21 cellular contexts compared by ENCODE assay signal in genomic region chrX:153704021-153704526, GRCh38. TPM values are rescaled to one million over a fixed set of nuclear protein-coding genes. Genes with fewer than 3 reads are reported as not detected.
DNase-seq lines count a peak whose midpoint lies in the region; ATAC-seq and TF ChIP-seq lines count a peak whose summit lies in the region.
"Had no signal": no experiment of that assay in that cellular context is flagged by ENCODE, and none has a peak within 500 bp of the region (broad histone marks: within the 10 kb centered on the region; RNA-seq: fewer than 3 reads in every experiment).

No MANE protein-coding gene starts in this region.

- 73 to 85% methylated on average over 18 of the region's 18 CpGs for WGBS in heart right ventricle, 2 donors
- WGBS in gastroesophageal sphincter (ENCODE audit: low coverage in 1 of 2), 2 donors = 91% methylated on average over 5 of the region's 18 CpGs; no CpG with 5 or more reads in 1 of the 2 donors
- 59% methylated on average over 10 of the region's 18 CpGs for WGBS in prostate gland
- 84% methylated on average over 18 of the region's 18 CpGs; no CpG with 5 or more reads in 1 of the 2 donors for WGBS in transverse colon (ENCODE audit: low coverage in 1 of 2), 2 donors

- H3K9me3 ChIP-seq in heart right ventricle = no peaks in the 10 kb centered on the region
- H3K9me3 ChIP-seq in gastroesophageal sphincter = no peaks in the 10 kb centered on the region
- H3K9me3 ChIP-seq in prostate gland = no peaks in the 10 kb centered on the region
- H3K9me3 ChIP-seq in transverse colon = no peaks in the 10 kb centered on the region
- H3K9me3 ChIP-seq: A549 had no signal

- no peak for TF ChIP-seq EP300 in gastroesophageal sphincter (IDR thresholded peaks at IDR 0.05)
- no peak for TF ChIP-seq EP300 in transverse colon (IDR thresholded peaks at IDR 0.05; ENCODE audit: low read depth)

- no peak for DNase-seq in heart right ventricle
- no peak for DNase-seq in Right ventricle myocardium inferior (ENCODE audit: missing footprints)
- DNase-seq in prostate gland (ENCODE audit: low spot score) = peak; percentile 17
- no peak for DNase-seq in transverse colon
- DNase-seq in activated naive CD4-positive, alpha-beta T cell treated with Interleukin-2 at 50 U/mL for 16 hours = no peak
- DNase-seq in NAMALWA (ENCODE audit: low spot score) = no peak
- DNase-seq: DMS 273 treated with DMSO at 0.1 percent for 48 hours, GF-D8, HFFc6, NCI-H1092, NCI-H2081 treated with DMSO at 0.1 percent for 48 hours, NCI-H226, NCI-H524 treated with DMSO at 0.1 percent for 48 hours, SHP77 treated with DMSO at 0.1 percent for 48 hours had no signal

- H3K4me1 ChIP-seq in heart right ventricle (peaks cover 0 to 49% (median 5%) of the 10 kb centered on the region in 9 donors), gastroesophageal sphincter (peaks cover 0 to 75% (median 3%) of the 10 kb centered on the region in 3 donors), prostate gland (replicated peaks) (no peaks in the 10 kb centered on the region), transverse colon (peaks cover 10 to 52% (median 31%) of the 10 kb centered on the region in 4 donors)

- intact Hi-C loops in heart right ventricle (cut with DNase I) = no loop called here
- intact Hi-C loops in Right ventricle myocardium inferior (cut with DNase I) = no loop called here
- intact Hi-C loops in prostate gland (cut with DNase I) = loop anchor here (10.0 kb wide), 1 partner anchor 149 kb away; no protein-coding TSS in a partner anchor
- intact Hi-C loops in transverse colon (cut with DNase I; ENCODE audit: low total_unique reads) = no loop called here

- H3K4me3 ChIP-seq in heart right ventricle = no peak overlapping the region
- no peak overlapping the region for H3K4me3 ChIP-seq in gastroesophageal sphincter
- H3K4me3 ChIP-seq in prostate gland = no peak overlapping the region
- no peak overlapping the region for H3K4me3 ChIP-seq in transverse colon
- H3K4me3 ChIP-seq: A549 had no signal

- ATAC-seq in heart right ventricle = no peak
- no peak for ATAC-seq in Right ventricle myocardium inferior
- no peak for ATAC-seq in gastroesophageal sphincter
- no peak for ATAC-seq in HG02981 (IDR thresholded peaks at IDR 0.05; ENCODE audit: unreplicated experiment)
- ATAC-seq: A549, HepG2, Panc1 had no signal

- H3K36me3 ChIP-seq in heart right ventricle (peaks cover 0 to 55% (median 0%) of the 10 kb centered on the region in 9 donors), gastroesophageal sphincter (peaks cover 0 to 37% of the 10 kb centered on the region in 2 donors), prostate gland (no peaks in the 10 kb centered on the region), transverse colon (no peaks in the 10 kb centered on the region)

- in situ Hi-C loops in transverse colon (cut with MboI; ENCODE audit: low pct_ligation_motif_present in 1 of 4, low pct_unique_long_range_greater_than_20kb in 1 of 4, low sequenced_read_pairs in 3 of 4) = no loop called here

- H3K27me3 ChIP-seq in heart right ventricle = peaks cover 0 to 11% (median 0%) of the 10 kb centered on the region in 7 donors
- H3K27me3 ChIP-seq in gastroesophageal sphincter = no peaks in the 10 kb centered on the region
- H3K27me3 ChIP-seq in prostate gland (replicated peaks; ENCODE audit: insufficient read depth) = no peaks in the 10 kb centered on the region
- no peaks in the 10 kb centered on the region for H3K27me3 ChIP-seq in transverse colon

- TF ChIP-seq POLR2A in gastroesophageal sphincter (IDR thresholded peaks at IDR 0.05) = no peak
- TF ChIP-seq POLR2A in prostate gland (IDR thresholded peaks at IDR 0.05) = no peak
- no peak for TF ChIP-seq POLR2A in transverse colon (IDR thresholded peaks at IDR 0.05)

- H3K27ac ChIP-seq in heart right ventricle = peak overlapping the region in 8 of 10 donors; percentile 39 to 87 (median 76)
- peak overlapping the region in 3 of 4 donors; percentile 57 to 68 (median 65) for H3K27ac ChIP-seq in gastroesophageal sphincter
- peak overlapping the region in 1 of 2 donors; percentile 18 for H3K27ac ChIP-seq in prostate gland
- H3K27ac ChIP-seq in transverse colon = peak overlapping the region in 3 of 4 donors; percentile 12 to 72 (median 64)
- H3K27ac ChIP-seq: A549, KMS-11 had no signal

- TF ChIP-seq CTCF in heart right ventricle (IDR thresholded peaks at IDR 0.05) (no peak), gastroesophageal sphincter (IDR thresholded peaks at IDR 0.05) (no peak), prostate gland (IDR thresholded peaks at IDR 0.05) (no peak), transverse colon (IDR thresholded peaks at IDR 0.05) (no peak)

RNA-seq across cellular contexts. Expression of gene SLC6A8, which starts 16.3 kb away (rescaled TPM):
- total RNA-seq in heart right ventricle (100 to 1,000 TPM; 150 to 238 (median 186) TPM), Right ventricle myocardium inferior (178 TPM), gastroesophageal sphincter (10 to 100 TPM; 25.3 to 86.6 (median 37.9) TPM), prostate gland (10 to 100 TPM; 25.4 to 95.4 TPM), transverse colon (100 to 1,000 TPM in 3 of 4 donors, 10 to 100 TPM in 1; 61.1 to 332 (median 197) TPM)
- polyA plus RNA-seq in heart right ventricle = 100 to 1,000 TPM; 128 to 155 TPM

RNA-seq across cellular contexts. Expression of gene BCAP31, which starts 20.1 kb away (rescaled TPM):
- 100 to 1,000 TPM in 3 of 10 donors, 10 to 100 TPM in 7; 70.2 to 140 (median 85.4) TPM for total RNA-seq in heart right ventricle
- 100 to 1,000 TPM in 1 of 2 donors, 10 to 100 TPM in 1; 82.2 to 164 TPM for polyA plus RNA-seq in heart right ventricle
- total RNA-seq in Right ventricle myocardium inferior = 98.5 TPM
- total RNA-seq in gastroesophageal sphincter = 100 to 1,000 TPM in 2 of 4 donors, 10 to 100 TPM in 2; 76.1 to 125 (median 104) TPM
- total RNA-seq in prostate gland = 100 to 1,000 TPM; 144 to 244 TPM
- total RNA-seq in transverse colon = 100 to 1,000 TPM in 2 of 4 donors, 10 to 100 TPM in 2; 37.6 to 113 (median 74.4) TPM

RNA-seq across cellular contexts. Expression of gene ABCD1, which starts 20.6 kb away (rescaled TPM):
- total RNA-seq in heart right ventricle = 10 to 100 TPM; 11.0 to 24.2 (median 14.4) TPM
- polyA plus RNA-seq in heart right ventricle = 10 to 100 TPM in 1 of 2 donors, 1 to 10 TPM in 1; 9.3 to 15.3 TPM
- total RNA-seq in Right ventricle myocardium inferior = 16.4 TPM
- total RNA-seq in gastroesophageal sphincter = 10 to 100 TPM; 14.4 to 38.8 (median 22.0) TPM
- 10 to 100 TPM in 1 of 2 donors, 1 to 10 TPM in 1; 9.7 to 97.8 TPM for total RNA-seq in prostate gland
- 10 to 100 TPM in 3 of 4 donors, 1 to 10 TPM in 1; 7.0 to 50.5 (median 18.1) TPM for total RNA-seq in transverse colon

RNA-seq across cellular contexts. Expression of gene PNCK, which starts 30.5 kb away (rescaled TPM):
- 10 to 100 TPM in 2 of 10 donors, 1 to 10 TPM in 8; 3.6 to 15.6 (median 5.9) TPM for total RNA-seq in heart right ventricle
- 1 to 10 TPM; 2.0 to 5.6 TPM for polyA plus RNA-seq in heart right ventricle
- total RNA-seq in Right ventricle myocardium inferior = 11.3 TPM
- 10 to 100 TPM; 14.4 to 55.9 (median 30.1) TPM for total RNA-seq in gastroesophageal sphincter
- 10 to 100 TPM in 1 of 2 donors, 1 to 10 TPM in 1; 8.5 to 50.6 TPM for total RNA-seq in prostate gland
- 10 to 100 TPM in 1 of 4 donors, 1 to 10 TPM in 2, not detected in 1; 6.5 to 74.4 (median 7.9) TPM for total RNA-seq in transverse colon
- total RNA-seq: HepG2, MCF 10A had no signal

RNA-seq across cellular contexts. Expression of gene DUSP9, which starts 57.1 kb away (rescaled TPM):
- total RNA-seq in heart right ventricle = under 1 TPM in 1 of 10 donors, not detected in 9; 0.09 TPM
- under 1 TPM in 1 of 2 donors, not detected in 1; 0.03 TPM for polyA plus RNA-seq in heart right ventricle
- total RNA-seq in Right ventricle myocardium inferior = 0.19 TPM
- not detected for total RNA-seq in gastroesophageal sphincter
- 1 to 10 TPM in 1 of 2 donors, not detected in 1; 3.5 TPM for total RNA-seq in prostate gland
- total RNA-seq in transverse colon = not detected
- total RNA-seq: HFFc6, MCF 10A had no signal
